Comparison of ENCODE assay signal across 32 cellular contexts in the genomic region with DNA sequence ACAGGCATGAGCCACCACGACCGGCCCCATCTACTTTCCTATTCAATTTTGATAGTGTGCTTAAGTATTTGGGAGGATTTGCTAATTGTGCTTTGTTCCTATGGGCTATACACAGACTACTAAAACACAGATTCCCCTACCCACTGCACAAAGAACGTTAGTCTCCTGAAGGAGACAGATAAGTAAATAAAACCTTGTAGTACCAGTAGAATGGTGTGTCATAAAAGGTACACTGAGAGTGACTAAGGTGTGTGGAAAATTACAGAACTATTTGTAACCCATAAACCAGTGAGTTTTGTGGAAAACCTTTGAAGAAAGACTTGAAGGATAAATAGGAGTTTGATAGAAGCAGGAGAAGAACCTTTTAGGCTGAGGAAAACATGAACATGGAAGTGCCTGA.
"Had no signal": no experiment of that assay in that cellular context is flagged by ENCODE, and none has a peak within 500 bp of the region (broad histone marks: within the 10 kb centered on the region; RNA-seq: fewer than 3 reads in every experiment).

No MANE protein-coding gene starts in this region.

- H3K27me3 ChIP-seq: adrenal gland, body of pancreas, brain microvascular endothelial cell, breast epithelium, cardiac muscle cell had no signal

- ATAC-seq: activated CD8-positive, alpha-beta memory T cell treated with anti-CD3 and anti-CD28 coated beads, Interleukin-2, amount 10 ng/mL, durations not matched to agents 7 days and 5 days; activated CD8-positive, alpha-beta T cell treated with anti-CD3 and anti-CD28 coated beads, Interleukin-2, amount 10 ng/mL, durations not matched to agents 7 days and 5 days; activated naive CD4-positive, alpha-beta T cell treated with anti-CD3 and anti-CD28 coated beads, Interleukin-2, amount 50 U/mL, for 72 hours; body of pancreas had no signal

- DNase-seq: activated B cell treated with CpG ODN at 0.5 μM for 24 hours; activated CD4-positive, alpha-beta memory T cell treated with anti-CD3 and anti-CD28 coated beads, Interleukin-2, amount 10 ng/mL, durations not matched to agents 7 days and 5 days; activated CD4-positive, alpha-beta T cell treated with anti-CD3 and anti-CD28 coated beads for 4 hours; activated CD4-positive, alpha-beta T cell treated with anti-CD3 and anti-CD28 coated beads, Interleukin-2, amount 10 ng/mL, durations not matched to agents 24 days and 14 days; activated CD4-positive, alpha-beta T cell treated with anti-CD3 and anti-CD28 coated beads, Interleukin-2, amount 50 U/mL, for 48 hours; activated CD4-positive, CD25-positive, alpha-beta regulatory T cell treated with anti-CD3 and anti-CD28 coated beads, Interleukin-2, amount 50 U/mL, for 72 hours; activated CD8-positive, alpha-beta memory T cell treated with anti-CD3 and anti-CD28 coated beads for 24 hours; activated CD8-positive, alpha-beta memory T cell treated with anti-CD3 and anti-CD28 coated beads, Interleukin-2, amount 10 ng/mL, durations not matched to agents 7 days and 5 days; activated CD8-positive, alpha-beta memory T cell treated with anti-CD3 and anti-CD28 coated beads, Interleukin-2, amount 50 U/mL, for 48 hours; activated CD8-positive, alpha-beta T cell treated with anti-CD3 and anti-CD28 coated beads, Interleukin-2, amount 10 ng/mL, durations not matched to agents 7 days and 5 days; activated effector memory CD4-positive, alpha-beta T cell treated with Interleukin-2 at 50 U/mL for 16 hours; activated gamma-delta T cell; activated naive CD4-positive, alpha-beta T cell treated with anti-CD3 and anti-CD28 coated beads, Interleukin-2, amount 50 U/mL, for 16 hours; activated naive CD4-positive, alpha-beta T cell treated with Interleukin-2 at 50 U/mL for 16 hours; activated naive CD8-positive, alpha-beta T cell treated with anti-CD3 and anti-CD28 coated beads for 36 hours; activated T-cell treated with anti-CD3 and anti-CD28 coated beads, Interleukin-2, amount 50 U/mL, for 24 hours; activated T-cell treated with anti-CD3 and anti-CD28 coated beads, Interleukin-2, amount 50 U/mL, for 48 hours; adrenal gland; amniotic stem cell; aorta; body of pancreas; brain microvascular endothelial cell; caudate nucleus; cerebellar nuclear complex; SW 1271; T-helper 1 cell; T-helper 2 cell; T-helper 9 cell had no signal

- H3K27ac ChIP-seq: adrenal gland, body of pancreas, brain microvascular endothelial cell, breast epithelium, cardiac muscle cell, VCaP had no signal

- H3K36me3 ChIP-seq: brain microvascular endothelial cell, breast epithelium had no signal

- H3K4me1 ChIP-seq: adrenal gland, body of pancreas, breast epithelium had no signal

- H3K4me3 ChIP-seq: adrenal gland, body of pancreas, breast epithelium, cardiac muscle cell had no signal

- H3K9me3 ChIP-seq: body of pancreas, breast epithelium had no signal
